Comparison of ENCODE assay signal across 1 cellular context in genomic region chr11:33257897-33258630, GRCh38.
A peak's percentile ranks its signal among the peaks of the same experiment; 100 is the strongest.
TF ChIP-seq lines count a peak whose summit lies in the region.

No MANE protein-coding gene starts in this region.

TF ChIP-seq in K562, 482 proteins besides CTCF, POLR2A, EP300 and RAD21 (continued from another document and continues in another):
- TF ChIP-seq, protein P1, sequence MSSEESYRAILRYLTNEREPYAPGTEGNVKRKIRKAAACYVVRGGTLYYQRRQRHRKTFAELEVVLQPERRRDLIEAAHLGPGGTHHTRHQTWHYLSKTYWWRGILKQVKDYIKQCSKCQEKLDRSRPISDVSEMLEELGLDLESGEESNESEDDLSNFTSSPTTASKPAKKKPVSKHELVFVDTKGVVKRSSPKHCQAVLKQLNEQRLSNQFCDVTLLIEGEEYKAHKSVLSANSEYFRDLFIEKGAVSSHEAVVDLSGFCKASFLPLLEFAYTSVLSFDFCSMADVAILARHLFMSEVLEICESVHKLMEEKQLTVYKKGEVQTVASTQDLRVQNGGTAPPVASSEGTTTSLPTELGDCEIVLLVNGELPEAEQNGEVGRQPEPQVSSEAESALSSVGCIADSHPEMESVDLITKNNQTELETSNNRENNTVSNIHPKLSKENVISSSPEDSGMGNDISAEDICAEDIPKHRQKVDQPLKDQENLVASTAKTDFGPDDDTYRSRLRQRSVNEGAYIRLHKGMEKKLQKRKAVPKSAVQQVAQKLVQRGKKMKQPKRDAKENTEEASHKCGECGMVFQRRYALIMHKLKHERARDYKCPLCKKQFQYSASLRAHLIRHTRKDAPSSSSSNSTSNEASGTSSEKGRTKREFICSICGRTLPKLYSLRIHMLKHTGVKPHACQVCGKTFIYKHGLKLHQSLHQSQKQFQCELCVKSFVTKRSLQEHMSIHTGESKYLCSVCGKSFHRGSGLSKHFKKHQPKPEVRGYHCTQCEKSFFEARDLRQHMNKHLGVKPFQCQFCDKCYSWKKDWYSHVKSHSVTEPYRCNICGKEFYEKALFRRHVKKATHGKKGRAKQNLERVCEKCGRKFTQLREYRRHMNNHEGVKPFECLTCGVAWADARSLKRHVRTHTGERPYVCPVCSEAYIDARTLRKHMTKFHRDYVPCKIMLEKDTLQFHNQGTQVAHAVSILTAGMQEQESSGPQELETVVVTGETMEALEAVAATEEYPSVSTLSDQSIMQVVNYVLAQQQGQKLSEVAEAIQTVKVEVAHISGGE (CRISPR knock-in tag; IDR thresholded peaks at IDR 0.05), result peak in 1 of 3 experiments; percentile 37; a peak in 1 of 6 replicates
- TF ChIP-seq VEZF1 (CRISPR knock-in tag; IDR thresholded peaks at IDR 0.05) (peak; percentile 100), TFE3 (CRISPR knock-in tag; IDR thresholded peaks at IDR 0.05) (no peak), SIN3A (IDR thresholded peaks at IDR 0.05; ENCODE audit: borderline replicate concordance in 2 of 2, control insufficient read depth in 1 of 2, low read depth in 2 of 2, low read length in 2 of 2) (peak; percentile 75 to 77; a peak in 2 of 4 replicates), FOXK2 (conservative IDR thresholded peaks at IDR 0.05 in 1 of 2, IDR thresholded peaks at IDR 0.05 in 1 of 2; ENCODE audit: low read depth in 2 of 2) (peak in 1 of 2 experiments; percentile 49; a peak in 2 of 4 replicates), ZNF282 (CRISPR knock-in tag; IDR thresholded peaks at IDR 0.05) (peak; percentile 52; the same call in 1 of the 2 replicates), POLR2H (tag; IDR thresholded peaks at IDR 0.05; ENCODE audit: low read depth) (peak; percentile 64), L3MBTL2 (IDR thresholded peaks at IDR 0.05) (peak; percentile 92), KDM5B (IDR thresholded peaks at IDR 0.05; ENCODE audit: insufficient replicate concordance, low read depth, low read length) (peak; percentile 73), POLR2AphosphoS5 (IDR thresholded peaks at IDR 0.05; ENCODE audit: control insufficient read depth, insufficient read depth, low read depth, low read length) (peak; percentile 61), SMAD3 (CRISPR knock-in tag; conservative IDR thresholded peaks at IDR 0.05) (0 out of 2 replicates have a peak, but pooled peaks have one; percentile 72), BCLAF1 (IDR thresholded peaks at IDR 0.05; ENCODE audit: borderline replicate concordance in 1 of 2, control insufficient read depth in 1 of 2, low read depth in 2 of 2, low read length in 1 of 2) (no peak), ATF7 (IDR thresholded peaks at IDR 0.05) (peak; percentile 68), ZNF408 (CRISPR knock-in tag; IDR thresholded peaks at IDR 0.05; ENCODE audit: low read depth) (no peak), SNIP1 (IDR thresholded peaks at IDR 0.05; ENCODE audit: low read depth) (no peak), SIN3B (IDR thresholded peaks at IDR 0.05; ENCODE audit: low read depth) (no peak), ATF1 (CRISPR knock-in tag; IDR thresholded peaks at IDR 0.05) (no peak), ATF1 (tag; IDR thresholded peaks at IDR 0.05) (peak; percentile 77), HDAC8 (tag; IDR thresholded peaks at IDR 0.05) (0 out of 2 replicates have a peak, but pooled peaks have one; percentile 42), XRCC5 (IDR thresholded peaks at IDR 0.05; ENCODE audit: low read depth, low read length) (peak; percentile 46), NCOR1 (IDR thresholded peaks at IDR 0.05) (peak; percentile 63), CGGBP1 (CRISPR knock-in tag; IDR thresholded peaks at IDR 0.05) (peak; percentile 66; the same call in 1 of the 2 replicates), CBFB (CRISPR knock-in tag; IDR thresholded peaks at IDR 0.05) (0 out of 2 replicates have a peak, but pooled peaks have one; percentile 31), ZFX (CRISPR knock-in tag; IDR thresholded peaks at IDR 0.05) (peak; percentile 93), UBTF (IDR thresholded peaks at IDR 0.05; ENCODE audit: borderline replicate concordance in 1 of 2, low read depth in 2 of 2, low read length in 2 of 2) (peak; percentile 92 to 97), ZNF354B (CRISPR knock-in tag; IDR thresholded peaks at IDR 0.05) (0 out of 2 replicates have a peak, but pooled peaks have one; percentile 30), CXXC5 (CRISPR knock-in tag; IDR thresholded peaks at IDR 0.05) (peak; percentile 94), OTX1 (CRISPR knock-in tag; IDR thresholded peaks at IDR 0.05) (peak; percentile 34; the same call in 1 of the 2 replicates), ADNP (tag; IDR thresholded peaks at IDR 0.05) (no peak), RB1 (IDR thresholded peaks at IDR 0.05; ENCODE audit: low read depth) (peak; percentile 52; the same call in 1 of the 2 replicates), TEAD1 (CRISPR knock-in tag; IDR thresholded peaks at IDR 0.05) (peak in 1 of 2 experiments; percentile 11; a peak in 2 of 4 replicates), GATAD2B (IDR thresholded peaks at IDR 0.05; ENCODE audit: borderline replicate concordance) (peak; percentile 86), FOS (IDR thresholded peaks at IDR 0.05; ENCODE audit: extremely low read depth, insufficient read length) (no peak), TARDBP (IDR thresholded peaks at IDR 0.05) (0 out of 2 replicates have a peak, but pooled peaks have one; percentile 41), MTA3 (IDR thresholded peaks at IDR 0.05; ENCODE audit: borderline replicate concordance) (no peak; the same call in 1 of the 2 replicates), PHB2 (IDR thresholded peaks at IDR 0.05; ENCODE audit: low read depth) (no peak), NFRKB (IDR thresholded peaks at IDR 0.05; ENCODE audit: low read depth) (0 out of 2 replicates have a peak, but pooled peaks have one; percentile 66)
- TF ChIP-seq, protein P2, sequence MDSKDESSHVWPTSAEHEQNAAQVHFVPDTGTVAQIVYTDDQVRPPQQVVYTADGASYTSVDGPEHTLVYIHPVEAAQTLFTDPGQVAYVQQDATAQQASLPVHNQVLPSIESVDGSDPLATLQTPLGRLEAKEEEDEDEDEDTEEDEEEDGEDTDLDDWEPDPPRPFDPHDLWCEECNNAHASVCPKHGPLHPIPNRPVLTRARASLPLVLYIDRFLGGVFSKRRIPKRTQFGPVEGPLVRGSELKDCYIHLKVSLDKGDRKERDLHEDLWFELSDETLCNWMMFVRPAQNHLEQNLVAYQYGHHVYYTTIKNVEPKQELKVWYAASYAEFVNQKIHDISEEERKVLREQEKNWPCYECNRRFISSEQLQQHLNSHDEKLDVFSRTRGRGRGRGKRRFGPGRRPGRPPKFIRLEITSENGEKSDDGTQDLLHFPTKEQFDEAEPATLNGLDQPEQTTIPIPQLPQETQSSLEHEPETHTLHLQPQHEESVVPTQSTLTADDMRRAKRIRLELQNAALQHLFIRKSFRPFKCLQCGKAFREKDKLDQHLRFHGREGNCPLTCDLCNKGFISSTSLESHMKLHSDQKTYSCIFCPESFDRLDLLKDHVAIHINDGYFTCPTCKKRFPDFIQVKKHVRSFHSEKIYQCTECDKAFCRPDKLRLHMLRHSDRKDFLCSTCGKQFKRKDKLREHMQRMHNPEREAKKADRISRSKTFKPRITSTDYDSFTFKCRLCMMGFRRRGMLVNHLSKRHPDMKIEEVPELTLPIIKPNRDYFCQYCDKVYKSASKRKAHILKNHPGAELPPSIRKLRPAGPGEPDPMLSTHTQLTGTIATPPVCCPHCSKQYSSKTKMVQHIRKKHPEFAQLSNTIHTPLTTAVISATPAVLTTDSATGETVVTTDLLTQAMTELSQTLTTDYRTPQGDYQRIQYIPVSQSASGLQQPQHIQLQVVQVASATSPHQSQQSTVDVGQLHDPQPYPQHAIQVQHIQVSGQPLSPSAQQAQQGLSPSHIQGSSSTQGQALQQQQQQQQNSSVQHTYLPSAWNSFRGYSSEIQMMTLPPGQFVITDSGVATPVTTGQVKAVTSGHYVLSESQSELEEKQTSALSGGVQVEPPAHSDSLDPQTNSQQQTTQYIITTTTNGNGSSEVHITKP (IDR thresholded peaks at IDR 0.05; ENCODE audit: partially characterized antibody), result peak; percentile 7
- TF ChIP-seq, protein P3, sequence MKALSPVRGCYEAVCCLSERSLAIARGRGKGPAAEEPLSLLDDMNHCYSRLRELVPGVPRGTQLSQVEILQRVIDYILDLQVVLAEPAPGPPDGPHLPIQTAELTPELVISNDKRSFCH (CRISPR knock-in tag; IDR thresholded peaks at IDR 0.05), result no peak
- TF ChIP-seq, protein P3 (tag; IDR thresholded peaks at IDR 0.05), result no peak
- TF ChIP-seq, protein P4, sequence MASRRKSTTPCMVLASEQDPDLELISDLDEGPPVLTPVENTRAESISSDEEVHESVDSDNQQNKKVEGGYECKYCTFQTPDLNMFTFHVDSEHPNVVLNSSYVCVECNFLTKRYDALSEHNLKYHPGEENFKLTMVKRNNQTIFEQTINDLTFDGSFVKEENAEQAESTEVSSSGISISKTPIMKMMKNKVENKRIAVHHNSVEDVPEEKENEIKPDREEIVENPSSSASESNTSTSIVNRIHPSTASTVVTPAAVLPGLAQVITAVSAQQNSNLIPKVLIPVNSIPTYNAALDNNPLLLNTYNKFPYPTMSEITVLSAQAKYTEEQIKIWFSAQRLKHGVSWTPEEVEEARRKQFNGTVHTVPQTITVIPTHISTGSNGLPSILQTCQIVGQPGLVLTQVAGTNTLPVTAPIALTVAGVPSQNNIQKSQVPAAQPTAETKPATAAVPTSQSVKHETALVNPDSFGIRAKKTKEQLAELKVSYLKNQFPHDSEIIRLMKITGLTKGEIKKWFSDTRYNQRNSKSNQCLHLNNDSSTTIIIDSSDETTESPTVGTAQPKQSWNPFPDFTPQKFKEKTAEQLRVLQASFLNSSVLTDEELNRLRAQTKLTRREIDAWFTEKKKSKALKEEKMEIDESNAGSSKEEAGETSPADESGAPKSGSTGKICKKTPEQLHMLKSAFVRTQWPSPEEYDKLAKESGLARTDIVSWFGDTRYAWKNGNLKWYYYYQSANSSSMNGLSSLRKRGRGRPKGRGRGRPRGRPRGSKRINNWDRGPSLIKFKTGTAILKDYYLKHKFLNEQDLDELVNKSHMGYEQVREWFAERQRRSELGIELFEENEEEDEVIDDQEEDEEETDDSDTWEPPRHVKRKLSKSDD (conservative IDR thresholded peaks at IDR 0.05; ENCODE audit: low read length), result 0 out of 2 replicates have a peak, but pooled peaks have one; percentile 15
